In genomic region chr20:35304956-35305355, GRCh38 we compare ENCODE assay signal across 12 cellular contexts. TPM values are rescaled to one million over a fixed set of nuclear protein-coding genes. Genes with fewer than 3 reads are reported as not detected.
DNase-seq lines count a peak whose midpoint lies in the region; ATAC-seq, FAIRE-seq and TF ChIP-seq lines count a peak whose summit lies in the region.
"Had no signal": no experiment of that assay in that cellular context is flagged by ENCODE, and none has a peak within 500 bp of the region (broad histone marks: within the 10 kb centered on the region; RNA-seq: fewer than 3 reads in every experiment).

No MANE protein-coding gene starts in this region.

- peak overlapping the region; percentile 73 for H3K4me2 ChIP-seq in HCT116 (ENCODE audit: low read length)

- no peak for FAIRE-seq in frontal cortex (lab: Jason Lieb, UNC)
- FAIRE-seq: colon, islet of Langerhans had no signal

- no peak for TF ChIP-seq RAD21 in HCT116 (IDR thresholded peaks at IDR 0.05; ENCODE audit: low read depth)

- H3K27me3 ChIP-seq in ACC112 (ENCODE audit: insufficient read depth, low read length) (no peaks in the 10 kb centered on the region), HCT116 (ENCODE audit: insufficient read depth, low read length) (no peaks in the 10 kb centered on the region), adipocyte (replicated peaks; ENCODE audit: control insufficient read depth, insufficient read depth, low read length) (no peaks in the 10 kb centered on the region)

- H3K9me3 ChIP-seq in HCT116 (ENCODE audit: control insufficient read depth in 1 of 2, insufficient read depth in 1 of 2, low read depth in 1 of 2, low read length in 2 of 2) (no peaks in the 10 kb centered on the region), adipocyte (ENCODE audit: control insufficient read depth, low read length) (no peaks in the 10 kb centered on the region)

- ATAC-seq in HCT116 (no peak), HG02763 (IDR thresholded peaks at IDR 0.05; ENCODE audit: unreplicated experiment) (no peak)

- CTCF ChIA-PET in HCT116 (lab: Charles Lee) = interaction anchor here (0.8 to 9.7 kb wide), 12 partner anchors 8 to 160 kb away, joined by 3 to 108 read pairs (median 10); partner anchors contain the start of gene FAM83C

- no peak for TF ChIP-seq POLR2A in HCT116 (IDR thresholded peaks at IDR 0.05; ENCODE audit: borderline replicate concordance, extremely low read depth, insufficient read depth, insufficient read length)

- H3K9me2 ChIP-seq in HCT116 (ENCODE audit: insufficient read depth) = no peaks in the 10 kb centered on the region

- BruUV-seq in HCT116 (replicated peaks; lab: Mats Ljungman, UMichigan) = no TSS peak

- H3K9ac ChIP-seq in HCT116 (ENCODE audit: low read length) (peak overlapping the region; percentile 58), adipocyte (ENCODE audit: low read length) (peak overlapping the region; percentile 74)

- H3K4me3 ChIP-seq in ACC112 (ENCODE audit: low read depth, low read length) (peak overlapping the region; percentile 22; the same call in 1 of the 2 replicates), HCT116 (replicated peaks in 1 of 2; ENCODE audit: low read depth in 1 of 2, low read length in 2 of 2) (0 out of 4 replicates have a peak overlapping the region, but pooled peaks of 1 of the 2 experiments have one; percentile 13), adipocyte (ENCODE audit: low read length) (no peak overlapping the region)

- H3K27ac ChIP-seq in ACC112 (ENCODE audit: low read depth, low read length) (peak overlapping the region; percentile 100), HCT116 (ENCODE audit: low read depth, low read length) (peak overlapping the region; percentile 94)
- H3K27ac ChIP-seq: WERI-Rb-1 had no signal

- DNase-seq in HCT116 (ENCODE audit: low read depth, low spot score) (no peak), adipocyte (ENCODE audit: low read depth) (no peak), myocyte (ENCODE audit: low read depth) (peak; percentile 68), frontal cortex (ENCODE audit: low spot score in 2 of 2) (no peak), NCI-H146 treated with DMSO at 0.1 percent for 48 hours (lab: John Stamatoyannopoulos, UW; ENCODE audit: unreplicated experiment) (no peak), SIG-M5 (lab: John Stamatoyannopoulos, UW) (no peak)
- DNase-seq: WERI-Rb-1 had no signal

- H4K20me1 ChIP-seq in HCT116 (ENCODE audit: insufficient read depth) = no peaks in the 10 kb centered on the region

- POLR2A ChIA-PET in HCT116 (lab: Charles Lee) = interaction anchor here (0.6 to 4.3 kb wide), 9 partner anchors 10 to 149 kb away, joined by 3 to 19 read pairs (median 5); partner anchors contain the start of genes CEP250, EIF6 and MMP24OS

- H2AFZ ChIP-seq in ACC112 (ENCODE audit: low read length, unreplicated experiment) = no peak overlapping the region
- H2AFZ ChIP-seq in HCT116 (ENCODE audit: low read depth, low read length, poor library complexity, severe bottlenecking) = no peak overlapping the region

- H3K36me3 ChIP-seq in ACC112 (ENCODE audit: insufficient read depth, low read length) (no peaks in the 10 kb centered on the region), HCT116 (ENCODE audit: control insufficient read depth in 1 of 2, insufficient read depth in 2 of 2, low read length in 2 of 2) (0 out of 4 replicates have a peak, but pooled peaks cover 0 to 2% of the 10 kb centered on the region in 2 experiments), adipocyte (ENCODE audit: control insufficient read depth, insufficient read depth, low read length, severe bottlenecking) (peaks cover 4% of the 10 kb centered on the region)

- intact Hi-C loops in HCT116 (cut with micrococcal nuclease) = loop anchor here (1.0 to 2.0 kb wide), 2 partner anchors 24 to 134 kb away; partner anchors contain the start of gene GDF5

- no peak for TF ChIP-seq CTCF in HCT116 (IDR thresholded peaks at IDR 0.05 in 2 of 3, conservative IDR thresholded peaks at IDR 0.05 in 1 of 3; ENCODE audit: borderline replicate concordance in 1 of 3, insufficient read depth in 1 of 3, low read depth in 2 of 3, low read length in 2 of 3)

- RAD21 ChIA-PET in HCT116 (lab: Charles Lee; ENCODE audit: low non-redundant PET in 1 of 2, low total read pairs in 2 of 2, uncharacterized antibody in 2 of 2, unreplicated experiment in 2 of 2) = interaction anchor here (0.7 to 3.6 kb wide), 3 partner anchors 24 to 150 kb away, joined by 3 to 26 read pairs (median 4); partner anchors contain the start of gene CEP250 (in 1 of the 2)

- H3K4me1 ChIP-seq in ACC112 (ENCODE audit: control insufficient read depth, insufficient read depth, low read length, unreplicated experiment) = peaks cover 87% of the 10 kb centered on the region
- H3K4me1 ChIP-seq in HCT116 (ENCODE audit: control insufficient read depth in 1 of 2, insufficient read depth in 2 of 2, low read length in 2 of 2) = peaks cover 57 to 77% of the 10 kb centered on the region in 2 experiments
- H3K4me1 ChIP-seq in adipocyte (ENCODE audit: control insufficient read depth, insufficient read depth, low read length) = peaks cover 63% of the 10 kb centered on the region

- H3K79me2 ChIP-seq in ACC112 (ENCODE audit: control insufficient read depth, insufficient read depth, low read length, unreplicated experiment) = no peaks in the 10 kb centered on the region
- H3K79me2 ChIP-seq in HCT116 (ENCODE audit: insufficient read depth, low read length) = no peaks in the 10 kb centered on the region

TF ChIP-seq in HCT116, 20 proteins besides CTCF, POLR2A, EP300 and RAD21:
- TF ChIP-seq ZFX (IDR thresholded peaks at IDR 0.05) (0 out of 2 replicates have a peak, but pooled peaks have one; percentile 9), REST (IDR thresholded peaks at IDR 0.05; ENCODE audit: low read depth) (no peak)

RNA-seq across cellular contexts. Expression of gene FAM83C, which starts 12.7 kb away (rescaled TPM):
- total RNA-seq in HCT116 (2021; ENCODE audit: unreplicated experiment) (not detected), myocyte (not detected in 2 replicates), frontal cortex (not detected)
- polyA plus RNA-seq in HCT116 (2012) = not detected in 2 replicates
- not detected for polyA plus RNA-seq in myocyte (2012)
- total RNA-seq: fibroblast of villous mesenchyme had no signal

RNA-seq across cellular contexts. Expression of gene EIF6, which starts 20.4 kb away (rescaled TPM):
- 209 TPM for total RNA-seq in HCT116 (2021; ENCODE audit: unreplicated experiment)
- 265 and 299 TPM in 2 replicates for polyA plus RNA-seq in HCT116 (2012)
- 79.4 and 88.0 TPM in 2 replicates for total RNA-seq in myocyte
- polyA plus RNA-seq in myocyte (2012) = 155 TPM
- 71.7 TPM for total RNA-seq in frontal cortex

RNA-seq across cellular contexts. Expression of gene MMP24OS, which starts 27.0 kb away (rescaled TPM):
- 59.6 TPM for total RNA-seq in HCT116 (2021; ENCODE audit: unreplicated experiment)
- 57.1 and 60.2 TPM in 2 replicates for polyA plus RNA-seq in HCT116 (2012)
- total RNA-seq in myocyte = 18.9 and 21.4 TPM in 2 replicates
- 84.6 TPM for polyA plus RNA-seq in myocyte (2012)
- 3.3 TPM for total RNA-seq in frontal cortex
